8 cellular contexts compared by ENCODE assay signal in the genomic region with DNA sequence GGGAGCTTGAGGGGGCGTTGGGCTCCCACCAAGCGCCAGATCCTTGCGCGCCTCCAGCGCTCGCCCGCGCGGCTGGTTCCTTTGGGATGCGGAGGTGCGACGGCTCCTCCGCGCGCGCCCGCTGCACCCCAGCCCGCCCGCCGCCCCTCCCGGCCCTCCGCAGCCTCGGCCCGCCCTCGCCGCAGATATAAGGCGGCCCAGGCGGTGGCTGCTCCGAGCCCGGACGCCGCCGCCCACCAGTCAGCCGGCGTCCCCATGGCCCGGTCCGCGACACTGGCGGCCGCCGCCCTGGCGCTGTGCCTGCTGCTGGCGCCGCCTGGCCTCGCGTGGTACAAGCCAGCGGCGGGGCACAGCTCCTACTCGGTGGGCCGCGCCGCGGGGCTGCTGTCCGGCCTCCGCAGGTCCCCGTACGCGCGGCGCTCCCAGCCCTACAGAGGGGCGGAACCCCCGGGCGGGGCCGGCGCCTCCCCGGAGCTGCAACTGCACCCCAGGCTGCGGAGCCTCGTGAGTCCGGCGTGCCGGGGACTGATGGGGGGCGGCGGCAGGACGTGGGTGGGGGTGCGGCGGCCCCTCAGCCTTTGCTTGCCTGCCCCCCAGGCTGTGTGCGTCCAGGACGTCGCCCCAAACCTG. TPM values are rescaled to one million over a fixed set of nuclear protein-coding genes. Genes with fewer than 3 reads are reported as not detected.
DNase-seq lines count a peak whose midpoint lies in the region; ATAC-seq and TF ChIP-seq lines count a peak whose summit lies in the region.

TSS of gene NPB (plus strand) at position 216 of the 630 bp plus-strand sequence. CDS start at position 256, 40 bp downstream.

- DNase-seq in activated naive CD4-positive, alpha-beta T cell treated with anti-CD3 and anti-CD28 coated beads, Interleukin-2, amount 50 U/mL, for 72 hours (ENCODE audit: low spot score in 2 of 2): no peak
- no peak for DNase-seq in activated naive CD4-positive, alpha-beta T cell treated with Interleukin-2 at 50 U/mL for 16 hours
- DNase-seq in cardiac fibroblast (ENCODE audit: low read depth in 2 of 2) (no peak), memory B cell (ENCODE audit: low spot score in 2 of 2) (no peak), SIG-M5 (lab: John Stamatoyannopoulos, UW) (no peak), H4 (ENCODE audit: low spot score) (no peak)
- no peak for DNase-seq in stimulated activated CD4-positive, alpha-beta T cell treated with anti-CD3 and anti-CD28 coated beads, Interleukin-12 subunit alpha, Interleukin-12 subunit beta, amount 100 ng/mL, for 4 hours

- H3K4me3 Mint-ChIP-seq in memory B cell: peak within 1 kb of the TSS; percentile 18

- H3K4me3 ChIP-seq in cardiac fibroblast (replicated peaks in 1 of 2; ENCODE audit: low read depth in 2 of 2, low read length in 2 of 2): peak within 1 kb of the TSS; percentile 18 to 19

- peaks cover 5% of the 10 kb centered on the region for H3K27me3 Mint-ChIP-seq in memory B cell

- H3K4me1 Mint-ChIP-seq in memory B cell: peaks cover 3% of the 10 kb centered on the region

- no peaks in the 10 kb centered on the region for H3K9me3 Mint-ChIP-seq in activated naive CD4-positive, alpha-beta T cell treated with anti-CD3 and anti-CD28 coated beads, Interleukin-2, amount 50 U/mL, for 72 hours
- no peaks in the 10 kb centered on the region for H3K9me3 Mint-ChIP-seq in memory B cell

- no peak within 1 kb of the TSS for H3K27ac Mint-ChIP-seq in activated naive CD4-positive, alpha-beta T cell treated with anti-CD3 and anti-CD28 coated beads, Interleukin-2, amount 50 U/mL, for 72 hours
- H3K27ac Mint-ChIP-seq in memory B cell: no peak within 1 kb of the TSS

- TF ChIP-seq CTCF in cardiac fibroblast (IDR thresholded peaks at IDR 0.05; ENCODE audit: low read depth, low read length): no peak

- peaks cover 14 to 18% of the 10 kb centered on the region in 2 donors for H3K36me3 Mint-ChIP-seq in activated naive CD4-positive, alpha-beta T cell treated with anti-CD3 and anti-CD28 coated beads, Interleukin-2, amount 50 U/mL, for 72 hours
- peaks cover 7% of the 10 kb centered on the region for H3K36me3 Mint-ChIP-seq in memory B cell

- peak; percentile 43 to 50 for ATAC-seq in activated naive CD4-positive, alpha-beta T cell treated with anti-CD3 and anti-CD28 coated beads, Interleukin-2, amount 50 U/mL, for 72 hours
- ATAC-seq in memory B cell (ENCODE audit: low read depth): peak; percentile 56
- ATAC-seq in HG03280 (IDR thresholded peaks at IDR 0.05; ENCODE audit: unreplicated experiment): no peak

RNA-seq across cellular contexts. Expression of gene NPB, which starts in this region (rescaled TPM):
- total RNA-seq in activated naive CD4-positive, alpha-beta T cell treated with anti-CD3 and anti-CD28 coated beads, Interleukin-2, amount 50 U/mL, for 72 hours: under 1 TPM in 1 of 2 donors, not detected in 1; 0.27 TPM
- total RNA-seq in H4 (2014; rRNA removed; shearing (Covaris generic)): 0.04 TPM in 1 of 2 replicates, not detected in the other

Comparison
In these comparisons a context has a peak if more than half of its experiments do, and no peak if none do; other contexts are left out.
1. Peak in ATAC-seq in activated naive CD4-positive, alpha-beta T cell treated with anti-CD3 and anti-CD28 coated beads, Interleukin-2, amount 50 U/mL, for 72 hours; RNA of the gene not detected or under 1 TPM.